In genomic region chr16:30183961-30184429, GRCh38 we compare ENCODE assay signal across 8 cellular contexts. TPM values are rescaled to one million over a fixed set of nuclear protein-coding genes. Genes with fewer than 3 reads are reported as not detected.
A peak's percentile ranks its signal among the peaks of the same experiment; 100 is the strongest.
DNase-seq lines count a peak whose midpoint lies in the region; ATAC-seq and TF ChIP-seq lines count a peak whose summit lies in the region.

No MANE protein-coding gene starts in this region.

- CTCF ChIA-PET in CD4-positive, alpha-beta memory T cell (lab: Charles Lee; ENCODE audit: partially characterized antibody): interaction anchor here (1.0 to 5.9 kb wide), 2 partner anchors 41 to 91 kb away, joined by 7 to 59 read pairs; partner anchors contain the start of gene TBX6

- intact Hi-C loops in CD4-positive, alpha-beta memory T cell (cut with micrococcal nuclease): no loop called here
- intact Hi-C loops in activated T-helper 1 cell treated with anti-CD3 and anti-CD28 coated beads, Interleukin-12 subunit alpha, Interleukin-12 subunit beta, Interleukin-2, Interleukin-4 antibody, amounts not matched to agents 30 ng/mL and 10 ng/mL and 1 ng/mL, durations not matched to agents 14 hours and 24 hours and 36 hours (cut with micrococcal nuclease): no loop called here
- intact Hi-C loops in heart right ventricle (cut with DNase I): no loop called here

- ATAC-seq in GM21723 (IDR thresholded peaks at IDR 0.05; ENCODE audit: unreplicated experiment) (peak; percentile 31), heart right ventricle (peak in 1 of 8 donors; percentile 12), HG03469 (IDR thresholded peaks at IDR 0.05; ENCODE audit: unreplicated experiment) (no peak)

- TF ChIP-seq CTCF in heart right ventricle (IDR thresholded peaks at IDR 0.05) (no peak), smooth muscle cell (IDR thresholded peaks at IDR 0.05; ENCODE audit: borderline replicate concordance, insufficient read depth, poor library complexity, severe bottlenecking) (no peak)

- H3K36me3 ChIP-seq in CD4-positive, alpha-beta memory T cell (ENCODE audit: insufficient read depth, low read length): peaks cover 31% of the 10 kb centered on the region
- peaks cover 6% of the 10 kb centered on the region for H3K36me3 ChIP-seq in NT2/D1 (ENCODE audit: insufficient read depth, insufficient read length, low read length)
- peaks cover 0 to 31% (median 0%) of the 10 kb centered on the region in 9 donors for H3K36me3 ChIP-seq in heart right ventricle
- H3K36me3 ChIP-seq in smooth muscle cell (ENCODE audit: low read depth): no peaks in the 10 kb centered on the region

- no peaks in the 10 kb centered on the region for H3K9me3 Mint-ChIP-seq in CD4-positive, alpha-beta memory T cell
- H3K9me3 Mint-ChIP-seq in activated T-helper 1 cell treated with anti-CD3 and anti-CD28 coated beads, Interleukin-12 subunit alpha, Interleukin-12 subunit beta, Interleukin-2, Interleukin-4 antibody, amounts not matched to agents 30 ng/mL and 10 ng/mL and 1 ng/mL, durations not matched to agents 14 hours and 24 hours and 36 hours: no peaks in the 10 kb centered on the region

- peak overlapping the region; percentile 77 for H3K27ac ChIP-seq in CD4-positive, alpha-beta memory T cell (ENCODE audit: low read depth, low read length)
- H3K27ac ChIP-seq in heart right ventricle (peak overlapping the region in 7 of 10 donors; percentile 37 to 96 (median 54)), smooth muscle cell (ENCODE audit: low read depth) (no peak overlapping the region)

- H4K20me1 ChIP-seq in smooth muscle cell (ENCODE audit: low read depth): no peaks in the 10 kb centered on the region

- H3K9me3 ChIP-seq in CD4-positive, alpha-beta memory T cell (ENCODE audit: control insufficient read depth in 1 of 2, low read length in 2 of 2): no peaks in the 10 kb centered on the region
- H3K9me3 ChIP-seq in NT2/D1 (ENCODE audit: insufficient read depth, low read length) (no peaks in the 10 kb centered on the region), heart right ventricle (no peaks in the 10 kb centered on the region), smooth muscle cell (replicated peaks; ENCODE audit: low read depth) (no peaks in the 10 kb centered on the region)

- POLR2A ChIA-PET in CD4-positive, alpha-beta memory T cell (lab: Charles Lee; ENCODE audit: partially characterized antibody): interaction anchor here (0.7 to 7.6 kb wide), 40 partner anchors 10 to 691 kb away, joined by 3 to 292 read pairs (median 6); partner anchors contain the start of genes ALDOA, DCTPP1, FBRS and GDPD3

- H3K9ac ChIP-seq in NT2/D1 (ENCODE audit: insufficient read length, low read depth) (peak overlapping the region; percentile 63), smooth muscle cell (ENCODE audit: low read depth) (no peak overlapping the region)

- WGBS in heart right ventricle, 2 donors: 22 to 29% methylated on average over 18 of the region's 18 CpGs
- WGBS in smooth muscle cell (ENCODE audit: low lambda C conversion rate): 87% methylated on average over 8 of the region's 18 CpGs

- peak overlapping the region; percentile 91 to 93 for H3K4me3 ChIP-seq in CD4-positive, alpha-beta memory T cell (ENCODE audit: low read length in 2 of 2)
- H3K4me3 ChIP-seq in NT2/D1 (ENCODE audit: insufficient read length, low read depth) (peak overlapping the region; percentile 53), heart right ventricle (peak overlapping the region in 9 of 10 donors; percentile 45 to 85 (median 68)), smooth muscle cell (peak overlapping the region; percentile 69)

- DNase-seq in CD4-positive, alpha-beta memory T cell: peak; percentile 89 to 93 (median 90)
- DNase-seq in NT2/D1 (ENCODE audit: low read depth, low spot score) (no peak), heart right ventricle (peak; percentile 25 to 40), smooth muscle cell (lab: John Stamatoyannopoulos, UW; ENCODE audit: unreplicated experiment) (no peak), superior temporal gyrus (ENCODE audit: extremely low spot score) (no peak)
- DNase-seq in activated T-helper 1 cell treated with anti-CD3 and anti-CD28 coated beads, Interleukin-12 subunit alpha, Interleukin-12 subunit beta, Interleukin-2, Interleukin-4 antibody, amounts not matched to agents 30 ng/mL and 10 ng/mL and 1 ng/mL, durations not matched to agents 14 hours and 24 hours and 36 hours (ENCODE audit: low spot score): peak; percentile 82

- peaks cover 3% of the 10 kb centered on the region for H3F3A ChIP-seq in smooth muscle cell (ENCODE audit: low read depth)

- H3K4me3 Mint-ChIP-seq in CD4-positive, alpha-beta memory T cell: peak overlapping the region; percentile 94 to 99 (median 98)
- H3K4me3 Mint-ChIP-seq in activated T-helper 1 cell treated with anti-CD3 and anti-CD28 coated beads, Interleukin-12 subunit alpha, Interleukin-12 subunit beta, Interleukin-2, Interleukin-4 antibody, amounts not matched to agents 30 ng/mL and 10 ng/mL and 1 ng/mL, durations not matched to agents 14 hours and 24 hours and 36 hours: peak overlapping the region; percentile 100

- peaks cover 15 to 59% (median 29%) of the 10 kb centered on the region in 4 donors for H3K4me1 Mint-ChIP-seq in CD4-positive, alpha-beta memory T cell
- peaks cover 27% of the 10 kb centered on the region for H3K4me1 Mint-ChIP-seq in activated T-helper 1 cell treated with anti-CD3 and anti-CD28 coated beads, Interleukin-12 subunit alpha, Interleukin-12 subunit beta, Interleukin-2, Interleukin-4 antibody, amounts not matched to agents 30 ng/mL and 10 ng/mL and 1 ng/mL, durations not matched to agents 14 hours and 24 hours and 36 hours (ENCODE audit: low read depth)

- no peak overlapping the region for H2AFZ ChIP-seq in smooth muscle cell (ENCODE audit: low read depth)

- H3K36me3 Mint-ChIP-seq in CD4-positive, alpha-beta memory T cell: peaks cover 29 to 36% of the 10 kb centered on the region in 2 donors
- H3K36me3 Mint-ChIP-seq in activated T-helper 1 cell treated with anti-CD3 and anti-CD28 coated beads, Interleukin-12 subunit alpha, Interleukin-12 subunit beta, Interleukin-2, Interleukin-4 antibody, amounts not matched to agents 30 ng/mL and 10 ng/mL and 1 ng/mL, durations not matched to agents 14 hours and 24 hours and 36 hours (ENCODE audit: low read depth): peaks cover 36% of the 10 kb centered on the region

- H3K27me3 ChIP-seq in CD4-positive, alpha-beta memory T cell (ENCODE audit: insufficient read depth, low read length): no peaks in the 10 kb centered on the region
- peaks cover 13% of the 10 kb centered on the region for H3K27me3 ChIP-seq in NT2/D1 (ENCODE audit: insufficient read depth, insufficient read length)
- no peaks in the 10 kb centered on the region for H3K27me3 ChIP-seq in heart right ventricle
- H3K27me3 ChIP-seq in smooth muscle cell (ENCODE audit: low read depth): no peaks in the 10 kb centered on the region

- H3K27me3 Mint-ChIP-seq in CD4-positive, alpha-beta memory T cell: no peaks in the 10 kb centered on the region
- H3K27me3 Mint-ChIP-seq in activated T-helper 1 cell treated with anti-CD3 and anti-CD28 coated beads, Interleukin-12 subunit alpha, Interleukin-12 subunit beta, Interleukin-2, Interleukin-4 antibody, amounts not matched to agents 30 ng/mL and 10 ng/mL and 1 ng/mL, durations not matched to agents 14 hours and 24 hours and 36 hours (ENCODE audit: insufficient read depth): no peaks in the 10 kb centered on the region

- H3K4me1 ChIP-seq in CD4-positive, alpha-beta memory T cell (ENCODE audit: insufficient read depth, low read length): peaks cover 40% of the 10 kb centered on the region
- H3K4me1 ChIP-seq in NT2/D1 (ENCODE audit: insufficient read depth, insufficient read length) (peaks cover 30% of the 10 kb centered on the region), heart right ventricle (peaks cover 0 to 51% (median 10%) of the 10 kb centered on the region in 9 donors), smooth muscle cell (ENCODE audit: low read depth) (no peaks in the 10 kb centered on the region)

- H3K27ac Mint-ChIP-seq in CD4-positive, alpha-beta memory T cell: peak overlapping the region; percentile 96 to 99 (median 97)
- H3K27ac Mint-ChIP-seq in activated T-helper 1 cell treated with anti-CD3 and anti-CD28 coated beads, Interleukin-12 subunit alpha, Interleukin-12 subunit beta, Interleukin-2, Interleukin-4 antibody, amounts not matched to agents 30 ng/mL and 10 ng/mL and 1 ng/mL, durations not matched to agents 14 hours and 24 hours and 36 hours: peak overlapping the region; percentile 99

- H3K79me2 ChIP-seq in smooth muscle cell (ENCODE audit: low read depth): no peaks in the 10 kb centered on the region

- peak overlapping the region; percentile 96 for H3K4me2 ChIP-seq in smooth muscle cell

RNA-seq across cellular contexts. Expression of gene CORO1A, which starts 0.6 kb away (rescaled TPM):
- 100 to 1,000 TPM; 745 to 769 TPM for total RNA-seq in CD4-positive, alpha-beta memory T cell
- polyA plus RNA-seq in CD4-positive, alpha-beta memory T cell: 1,000 to 10,000 TPM; 1,217 to 1,230 TPM
- 816 and 819 TPM in 2 replicates for total RNA-seq in activated T-helper 1 cell treated with anti-CD3 and anti-CD28 coated beads, Interleukin-12 subunit alpha, Interleukin-12 subunit beta, Interleukin-2, Interleukin-4 antibody, amounts not matched to agents 30 ng/mL and 10 ng/mL and 1 ng/mL, durations not matched to agents 14 hours and 24 hours and 36 hours
- total RNA-seq in heart right ventricle: 10 to 100 TPM in 3 of 10 donors, 1 to 10 TPM in 7; 3.3 to 54.6 (median 5.5) TPM
- 10 to 100 TPM; 11.5 to 15.3 TPM for polyA plus RNA-seq in heart right ventricle
- total RNA-seq in smooth muscle cell: 4.3 and 5.1 TPM in 2 replicates
- 5.6 and 6.3 TPM in 2 replicates for polyA plus RNA-seq in smooth muscle cell

RNA-seq across cellular contexts. Expression of gene BOLA2B, which starts 9.5 kb away (rescaled TPM):
- 10 to 100 TPM; 62.1 to 79.0 TPM for total RNA-seq in CD4-positive, alpha-beta memory T cell
- 100 to 1,000 TPM; 144 to 169 TPM for polyA plus RNA-seq in CD4-positive, alpha-beta memory T cell
- 312 and 329 TPM in 2 replicates for total RNA-seq in activated T-helper 1 cell treated with anti-CD3 and anti-CD28 coated beads, Interleukin-12 subunit alpha, Interleukin-12 subunit beta, Interleukin-2, Interleukin-4 antibody, amounts not matched to agents 30 ng/mL and 10 ng/mL and 1 ng/mL, durations not matched to agents 14 hours and 24 hours and 36 hours
- total RNA-seq in heart right ventricle: 10 to 100 TPM; 38.2 to 74.4 (median 55.8) TPM
- polyA plus RNA-seq in heart right ventricle: 100 to 1,000 TPM; 193 to 226 TPM
- total RNA-seq in smooth muscle cell: 229 and 338 TPM in 2 replicates
- 148 and 163 TPM in 2 replicates for polyA plus RNA-seq in smooth muscle cell

RNA-seq across cellular contexts. Expression of gene SLX1A, which starts 9.7 kb away (rescaled TPM):
- 10 to 100 TPM; 57.5 to 65.6 TPM for total RNA-seq in CD4-positive, alpha-beta memory T cell
- 10 to 100 TPM; 44.5 to 60.7 TPM for polyA plus RNA-seq in CD4-positive, alpha-beta memory T cell
- total RNA-seq in activated T-helper 1 cell treated with anti-CD3 and anti-CD28 coated beads, Interleukin-12 subunit alpha, Interleukin-12 subunit beta, Interleukin-2, Interleukin-4 antibody, amounts not matched to agents 30 ng/mL and 10 ng/mL and 1 ng/mL, durations not matched to agents 14 hours and 24 hours and 36 hours: 63.2 and 66.4 TPM in 2 replicates
- total RNA-seq in heart right ventricle (10 to 100 TPM in 8 of 10 donors, 1 to 10 TPM in 2; 8.3 to 29.0 (median 17.7) TPM), smooth muscle cell (3.7 and 55.1 TPM in 2 replicates)
- polyA plus RNA-seq in heart right ventricle (10 to 100 TPM; 56.6 to 57.8 TPM), smooth muscle cell (90.0 and 95.5 TPM in 2 replicates)

RNA-seq across cellular contexts. Expression of gene SULT1A3, which starts 15.1 kb away (rescaled TPM):
- 10 to 100 TPM; 42.5 to 46.2 TPM for total RNA-seq in CD4-positive, alpha-beta memory T cell
- 1 to 10 TPM; 1.2 to 3.9 TPM for polyA plus RNA-seq in CD4-positive, alpha-beta memory T cell
- total RNA-seq in activated T-helper 1 cell treated with anti-CD3 and anti-CD28 coated beads, Interleukin-12 subunit alpha, Interleukin-12 subunit beta, Interleukin-2, Interleukin-4 antibody, amounts not matched to agents 30 ng/mL and 10 ng/mL and 1 ng/mL, durations not matched to agents 14 hours and 24 hours and 36 hours: 18.9 and 20.4 TPM in 2 replicates
- 10 to 100 TPM in 2 of 10 donors, 1 to 10 TPM in 7, under 1 TPM in 1; 0.59 to 14.5 (median 5.9) TPM for total RNA-seq in heart right ventricle
- polyA plus RNA-seq in heart right ventricle: 10 to 100 TPM in 1 of 2 donors, 1 to 10 TPM in 1; 9.8 to 35.0 TPM
- 3.7 and 5.8 TPM in 2 replicates for total RNA-seq in smooth muscle cell
- polyA plus RNA-seq in smooth muscle cell: 8.2 and 16.3 TPM in 2 replicates

Comparison
In these comparisons a context has a peak if more than half of its experiments do, and no peak if none do; other contexts are left out.
1. DNase-seq: peak in CD4-positive, alpha-beta memory T cell (5 of 5), activated T-helper 1 cell treated with anti-CD3 and anti-CD28 coated beads, Interleukin-12 subunit alpha, Interleukin-12 subunit beta, Interleukin-2, Interleukin-4 antibody, amounts not matched to agents 30 ng/mL and 10 ng/mL and 1 ng/mL, durations not matched to agents 14 hours and 24 hours and 36 hours (single experiment) and heart right ventricle (2 of 2); none in NT2/D1 (single experiment), smooth muscle cell (single experiment) and superior temporal gyrus (single experiment).
2. RNA of gene CORO1A, which starts 0.6 kb away (total RNA-seq): 816 to 819 TPM in activated T-helper 1 cell treated with anti-CD3 and anti-CD28 coated beads, Interleukin-12 subunit alpha, Interleukin-12 subunit beta, Interleukin-2, Interleukin-4 antibody, amounts not matched to agents 30 ng/mL and 10 ng/mL and 1 ng/mL, durations not matched to agents 14 hours and 24 hours and 36 hours and 745 to 769 TPM in CD4-positive, alpha-beta memory T cell; 3.3 to 54.6 TPM in heart right ventricle and 4.3 to 5.1 TPM in smooth muscle cell; every median in the first group is over 10 times any median in the second.
3. Peak in every context shown above with its lines, with median percentiles within 50 percentile points of each other: H3K4me3 ChIP-seq.